In the genomic region with DNA sequence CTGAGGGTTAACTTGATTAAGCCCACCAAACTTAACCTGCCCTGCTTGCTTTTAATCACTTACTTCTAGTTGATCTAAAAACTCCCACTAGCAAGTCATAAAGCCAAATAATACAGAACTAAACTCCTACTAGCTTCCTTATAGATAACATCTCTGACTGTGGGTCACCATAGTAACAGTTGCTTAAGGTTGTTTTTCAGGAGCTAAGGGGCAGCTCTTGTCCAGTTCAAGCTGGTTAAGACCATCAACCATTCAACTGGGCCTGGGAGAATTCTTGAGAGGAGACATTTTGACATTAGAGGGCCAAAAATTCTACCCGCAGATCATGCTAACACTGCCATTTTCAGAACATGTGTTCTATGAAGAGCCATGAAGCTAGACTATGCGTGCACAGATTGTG, we compare ENCODE assay signal across 26 cellular contexts.
DNase-seq lines count a peak whose midpoint lies in the region; ATAC-seq and TF ChIP-seq lines count a peak whose summit lies in the region.
"Had no signal": no experiment of that assay in that cellular context is flagged by ENCODE, and none has a peak within 500 bp of the region (broad histone marks: within the 10 kb centered on the region; RNA-seq: fewer than 3 reads in every experiment).

No MANE protein-coding gene starts in this region.

- no peak for ATAC-seq in PC-3
- no peak for ATAC-seq in HG03045 (IDR thresholded peaks at IDR 0.05; ENCODE audit: unreplicated experiment)
- ATAC-seq: activated CD8-positive, alpha-beta T cell treated with anti-CD3 and anti-CD28 coated beads for 36 hours; GM12878; HepG2; stimulated activated naive CD8-positive, alpha-beta T cell treated with anti-CD3 and anti-CD28 coated beads, Interleukin-15, amount 100 ng/mL, for 72 hours had no signal

- H3K9me3 ChIP-seq in PC-3 (ENCODE audit: low read length) = no peaks in the 10 kb centered on the region
- H3K9me3 ChIP-seq: tibial artery had no signal

- H3K4me1 ChIP-seq in PC-3 (ENCODE audit: insufficient read depth, low read length) = peaks cover 28% of the 10 kb centered on the region
- H3K4me1 ChIP-seq: tibial artery had no signal

- H3K9me2 ChIP-seq in PC-3 (replicated peaks; ENCODE audit: low read length) = no peaks in the 10 kb centered on the region

- peak; percentile 60 for DNase-seq in DMS53 (lab: John Stamatoyannopoulos, UW)
- no peak for DNase-seq in DMS53 treated with DMSO at 0.1 percent for 48 hours (lab: John Stamatoyannopoulos, UW; ENCODE audit: unreplicated experiment)
- DNase-seq in PC-3 = peak; percentile 15
- peak; percentile 23 for DNase-seq in islet precursor cell
- DNase-seq in renal cortical epithelial cell (ENCODE audit: low read depth) = peak; percentile 69
- DNase-seq in RWPE1 (ENCODE audit: low spot score) = no peak
- no peak for DNase-seq in NCI-H1436 (lab: John Stamatoyannopoulos, UW)
- DNase-seq: activated CD4-positive, alpha-beta T cell treated with anti-CD3 and anti-CD28 coated beads for 1 hour; activated CD8-positive, alpha-beta T cell treated with anti-CD3 and anti-CD28 coated beads for 36 hours; activated gamma-delta T cell treated with Interleukin-2 at 50 U/mL for 16 hours; CD8-positive, alpha-beta memory T cell; DMS79; effector CD8-positive, alpha-beta T cell; foreskin melanocyte; NCI-H1105 treated with DMSO at 0.1 percent for 48 hours; NCI-H2081 treated with DMSO at 0.1 percent for 48 hours; NCI-H524; NK-92 treated with Interleukin-12 subunit alpha and Interleukin-12 subunit beta, amount 100 ng/mL, for 24 hours; stimulated activated naive CD8-positive, alpha-beta T cell treated with anti-CD3 and anti-CD28 coated beads, Interleukin-15, amount 100 ng/mL, for 72 hours; tibial artery had no signal

- no peak overlapping the region for H3K4me2 ChIP-seq in PC-3 (ENCODE audit: low read length)
- H3K4me2 ChIP-seq: neural progenitor cell had no signal

- CTCF ChIA-PET in PC-3 (lab: Charles Lee) = no interaction called here
- CTCF ChIA-PET in RWPE1 (lab: Yijun Ruan, JAX) = no interaction called here

- no peak overlapping the region for H2AFZ ChIP-seq in PC-3 (ENCODE audit: low read length)
- H2AFZ ChIP-seq: neural progenitor cell had no signal

- H3F3A ChIP-seq in PC-3 (ENCODE audit: low read length, unreplicated experiment) = peaks cover 3% of the 10 kb centered on the region

- H3K27ac ChIP-seq in PC-3 (ENCODE audit: low read length) (no peak overlapping the region), RWPE1 (no peak overlapping the region)
- H3K27ac ChIP-seq: HL-60, neural progenitor cell, tibial artery had no signal

- H3K4me3 ChIP-seq in PC-3 (ENCODE audit: low read length) = no peak overlapping the region
- H3K4me3 ChIP-seq: GM12878, HAP-1, neural progenitor cell, tibial artery had no signal

- H3K27me3 ChIP-seq in PC-3 (ENCODE audit: low read length) = no peaks in the 10 kb centered on the region
- H3K27me3 ChIP-seq: neural progenitor cell, tibial artery had no signal

- TF ChIP-seq CTCF in PC-3 (conservative IDR thresholded peaks at IDR 0.05; ENCODE audit: low read depth, low read length) (no peak), RWPE1 (conservative IDR thresholded peaks at IDR 0.05; ENCODE audit: low read depth) (no peak)

- no TSS peak for BruUV-seq in PC-3 (replicated peaks; lab: Mats Ljungman, UMichigan)

- no peaks in the 10 kb centered on the region for H4K20me1 ChIP-seq in PC-3 (ENCODE audit: low read length)

- intact Hi-C loops in PC-3 (cut with micrococcal nuclease) = no loop called here

- H3K9ac ChIP-seq in PC-3 (ENCODE audit: low read length) = no peak overlapping the region
- H3K9ac ChIP-seq: neural progenitor cell had no signal

- no peaks in the 10 kb centered on the region for H3K79me2 ChIP-seq in PC-3 (ENCODE audit: low read length)

- H3K36me3 ChIP-seq in PC-3 (ENCODE audit: low read depth, low read length) = no peaks in the 10 kb centered on the region
- H3K36me3 ChIP-seq: HAP-1, neural progenitor cell, tibial artery had no signal

- POLR2A ChIA-PET in PC-3 (lab: Charles Lee; ENCODE audit: unreplicated experiment) = no interaction called here
- POLR2A ChIA-PET in RWPE1 (lab: Yijun Ruan, JAX; ENCODE audit: low non-redundant PET) = no interaction called here

Comparison
In these comparisons a context has a peak if more than half of its experiments do, and no peak if none do; other contexts are left out.
1. DNase-seq: peak in DMS53 (single experiment), PC-3 (single experiment), islet precursor cell (single experiment) and renal cortical epithelial cell (single experiment); none in DMS53 treated with DMSO at 0.1 percent for 48 hours (single experiment), RWPE1 (single experiment) and NCI-H1436 (single experiment).